In genomic region chr18:21449367-21450250, GRCh38 we compare ENCODE assay signal across 25 cellular contexts.
"Had no signal": no experiment of that assay in that cellular context is flagged by ENCODE, and none has a peak within 500 bp of the region (broad histone marks: within the 10 kb centered on the region; RNA-seq: fewer than 3 reads in every experiment).

No MANE protein-coding gene starts in this region.

- H3K4me3 Mint-ChIP-seq: activated T-cell treated with anti-CD3 and anti-CD28 coated beads, Interleukin-2, amount 50 U/mL, for 72 hours; natural killer cell; stimulated activated naive B cell treated with anti-CD40 and anti-IgM and Interleukin-4, amounts not matched to agents 10 μg/mL and 1 μg/mL and 100 μg/mL, for 72 hours had no signal

- H3K27ac Mint-ChIP-seq: activated naive CD4-positive, alpha-beta T cell treated with anti-CD3 and anti-CD28 coated beads, Interleukin-2, amount 50 U/mL, for 72 hours; activated T-cell treated with anti-CD3 and anti-CD28 coated beads, Interleukin-2, amount 50 U/mL, for 72 hours; natural killer cell; stimulated activated naive B cell treated with anti-CD40 and anti-IgM and Interleukin-4, amounts not matched to agents 10 μg/mL and 1 μg/mL and 100 μg/mL, for 72 hours had no signal

- ATAC-seq: activated naive CD4-positive, alpha-beta T cell treated with anti-CD3 and anti-CD28 coated beads, Interleukin-2, amount 50 U/mL, for 72 hours; activated T-cell treated with anti-CD3 and anti-CD28 coated beads, Interleukin-2, amount 50 U/mL, for 72 hours; natural killer cell; stimulated activated naive B cell treated with anti-CD40 and anti-IgM and Interleukin-4, amounts not matched to agents 10 μg/mL and 1 μg/mL and 100 μg/mL, for 72 hours had no signal

- H3K9me3 ChIP-seq: breast epithelium, esophagus squamous epithelium, neutrophil, ovary, prostate gland, sigmoid colon, stomach, thyroid gland had no signal

- H3K36me3 Mint-ChIP-seq: activated naive CD4-positive, alpha-beta T cell treated with anti-CD3 and anti-CD28 coated beads, Interleukin-2, amount 50 U/mL, for 72 hours; natural killer cell; stimulated activated naive B cell treated with anti-CD40 and anti-IgM and Interleukin-4, amounts not matched to agents 10 μg/mL and 1 μg/mL and 100 μg/mL, for 72 hours had no signal

- H3K27ac ChIP-seq: breast epithelium, epithelial cell of prostate, esophagus squamous epithelium, neutrophil, ovary, prostate gland, stomach, thyroid gland had no signal

- H3K27me3 ChIP-seq: breast epithelium, esophagus squamous epithelium, ovary, sigmoid colon, stomach, thyroid gland had no signal

- H3K4me1 Mint-ChIP-seq: natural killer cell had no signal

- DNase-seq: activated CD4-positive, alpha-beta T cell treated with anti-CD3 and anti-CD28 coated beads for 4 hours; activated CD4-positive, alpha-beta T cell treated with anti-CD3 and anti-CD28 coated beads, Interleukin-2, amount 50 U/mL, for 4 hours; activated CD4-positive, CD25-positive, alpha-beta regulatory T cell; activated naive CD4-positive, alpha-beta T cell; activated T-cell treated with anti-CD3 and anti-CD28 coated beads for 4 hours; activated T-cell treated with anti-CD3 and anti-CD28 coated beads, Interleukin-2, amount 50 U/mL, for 72 hours; central memory CD4-positive, alpha-beta T cell; effector CD8-positive, alpha-beta T cell; esophagus squamous epithelium; glutamatergic neuron; islet precursor cell; left cardiac atrium; natural killer cell; ovary; sigmoid colon; stimulated activated CD4-positive, alpha-beta T cell treated with anti-CD3 and anti-CD28 coated beads, Interleukin-15, amount 100 ng/mL, for 24 hours; stimulated activated CD4-positive, alpha-beta T cell treated with anti-CD3 and anti-CD28 coated beads, Interleukin-2, amount 100 ng/mL, for 24 hours; stimulated activated naive B cell treated with anti-CD40 and anti-IgM and Interleukin-4, amounts not matched to agents 10 μg/mL and 1 μg/mL and 100 μg/mL, for 72 hours; stomach; thyroid gland had no signal

- H3K4me3 ChIP-seq: breast epithelium, esophagus squamous epithelium, ovary, prostate gland, sigmoid colon, stomach, thyroid gland had no signal

- H3K4me1 ChIP-seq: breast epithelium, esophagus squamous epithelium, prostate gland, stomach, thyroid gland had no signal

- H3K36me3 ChIP-seq: breast epithelium, esophagus squamous epithelium, neutrophil, ovary, prostate gland, sigmoid colon, stomach had no signal

- H3K9me3 Mint-ChIP-seq: activated naive CD4-positive, alpha-beta T cell treated with anti-CD3 and anti-CD28 coated beads, Interleukin-2, amount 50 U/mL, for 72 hours; activated T-cell treated with anti-CD3 and anti-CD28 coated beads, Interleukin-2, amount 50 U/mL, for 72 hours; natural killer cell; stimulated activated naive B cell treated with anti-CD40 and anti-IgM and Interleukin-4, amounts not matched to agents 10 μg/mL and 1 μg/mL and 100 μg/mL, for 72 hours had no signal
